In the genomic region with DNA sequence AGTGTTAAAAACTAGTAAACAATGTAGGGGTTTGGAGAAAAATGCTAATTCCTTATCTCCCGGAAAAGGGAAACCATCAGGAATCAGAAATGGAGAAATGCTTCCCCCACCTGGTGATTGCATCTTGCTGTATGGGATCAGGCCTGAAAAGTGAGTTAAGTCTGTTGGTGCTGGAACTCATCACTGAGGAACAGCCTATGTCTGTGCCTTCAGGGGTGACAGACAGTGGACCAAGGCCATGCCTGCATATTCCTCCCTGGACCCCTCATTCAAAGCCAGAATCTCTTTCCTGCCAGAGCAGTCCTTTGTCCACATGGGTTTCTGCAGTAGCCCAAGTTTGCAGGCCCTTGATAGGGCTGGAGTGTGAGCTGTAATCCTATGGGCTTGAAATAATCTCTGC, we compare ENCODE assay signal across 13 cellular contexts.
A peak's percentile ranks its signal among the peaks of the same experiment; 100 is the strongest.
DNase-seq lines count a peak whose midpoint lies in the region; ATAC-seq and TF ChIP-seq lines count a peak whose summit lies in the region.
"Had no signal": no experiment of that assay in that cellular context is flagged by ENCODE, and none has a peak within 500 bp of the region (broad histone marks: within the 10 kb centered on the region; RNA-seq: fewer than 3 reads in every experiment).

No MANE protein-coding gene starts in this region.

- H3K4me1 ChIP-seq in adrenal gland (replicated peaks in 1 of 2) (peaks cover 0 to 15% of the 10 kb centered on the region in 2 donors), gastroesophageal sphincter (peaks cover 0 to 42% (median 0%) of the 10 kb centered on the region in 3 donors)

- no peaks in the 10 kb centered on the region for H3K27me3 ChIP-seq in adrenal gland
- no peaks in the 10 kb centered on the region for H3K27me3 ChIP-seq in gastroesophageal sphincter
- H3K27me3 ChIP-seq: sigmoid colon had no signal

- no peaks in the 10 kb centered on the region for H3K36me3 ChIP-seq in adrenal gland (replicated peaks in 1 of 2)
- no peaks in the 10 kb centered on the region for H3K36me3 ChIP-seq in gastroesophageal sphincter
- H3K36me3 ChIP-seq: sigmoid colon had no signal

- H3K27ac ChIP-seq in adrenal gland, result no peak overlapping the region
- H3K27ac ChIP-seq in gastroesophageal sphincter, result no peak overlapping the region
- H3K27ac ChIP-seq: sigmoid colon had no signal

- H3K4me3 ChIP-seq in adrenal gland (no peak overlapping the region), gastroesophageal sphincter (no peak overlapping the region)
- H3K4me3 ChIP-seq: sigmoid colon had no signal

- no peak for TF ChIP-seq EP300 in gastroesophageal sphincter (IDR thresholded peaks at IDR 0.05)

- ATAC-seq in gastroesophageal sphincter (no peak), sciatic nerve (peak; percentile 73), HG03520 (IDR thresholded peaks at IDR 0.05; ENCODE audit: unreplicated experiment) (no peak)

- intact Hi-C loops in adrenal gland (cut with DNase I) (no loop called here), sciatic nerve (cut with DNase I) (no loop called here)

- no peak for TF ChIP-seq POLR2A in adrenal gland (IDR thresholded peaks at IDR 0.05)
- TF ChIP-seq POLR2A in gastroesophageal sphincter (IDR thresholded peaks at IDR 0.05), result no peak

- WGBS in adrenal gland, 4 donors, result 48 to 68% (median 61%) methylated on average over 1 of the region's 1 CpG
- 21% methylated on average over 1 of the region's 1 CpG for WGBS in gastroesophageal sphincter (ENCODE audit: low coverage in 1 of 2), 2 donors

- TF ChIP-seq CTCF in adrenal gland (IDR thresholded peaks at IDR 0.05) (peak in 5 of 6 experiments; percentile 17 to 31 (median 21)), gastroesophageal sphincter (IDR thresholded peaks at IDR 0.05) (peak in 3 of 4 experiments; percentile 42 to 51 (median 49))

- H3K9me3 ChIP-seq in adrenal gland (replicated peaks in 1 of 3) (no peaks in the 10 kb centered on the region), gastroesophageal sphincter (no peaks in the 10 kb centered on the region)
- H3K9me3 ChIP-seq: sigmoid colon had no signal

- DNase-seq in HT-29 (ENCODE audit: low spot score) (peak; percentile 24), adrenal gland (peak in 1 of 7 donors; percentile 33), sciatic nerve (ENCODE audit: low spot score) (no peak), NCI-H1417 treated with DMSO at 0.1 percent for 48 hours (lab: John Stamatoyannopoulos, UW) (no peak), T-helper 9 cell (no peak)
- DNase-seq: activated CD4-positive, CD25-positive, alpha-beta regulatory T cell; activated T-cell treated with anti-CD3 and anti-CD28 coated beads, Interleukin-2, amount 50 U/mL, for 1 hour; anterior cingulate cortex; COR-L47; sigmoid colon; substantia nigra had no signal
